Comparison of ENCODE assay signal across 14 cellular contexts in genomic region chr1:195939844-195940243, GRCh38.
DNase-seq lines count a peak whose midpoint lies in the region; ATAC-seq, FAIRE-seq and TF ChIP-seq lines count a peak whose summit lies in the region.
"Had no signal": no experiment of that assay in that cellular context is flagged by ENCODE, and none has a peak within 500 bp of the region (broad histone marks: within the 10 kb centered on the region; RNA-seq: fewer than 3 reads in every experiment).

No MANE protein-coding gene starts in this region.

- H3K36me3 ChIP-seq in left ventricle myocardium inferior (no peaks in the 10 kb centered on the region), H1 (ENCODE audit: control insufficient read depth in 2 of 4, insufficient read depth in 4 of 4, low read length in 3 of 4) (no peaks in the 10 kb centered on the region), transverse colon (no peaks in the 10 kb centered on the region)
- H3K36me3 ChIP-seq in CD4-positive, alpha-beta memory T cell (ENCODE audit: insufficient read depth, low read length): no peaks in the 10 kb centered on the region

- H3K4me1 ChIP-seq in left ventricle myocardium inferior (no peaks in the 10 kb centered on the region), H1 (replicated peaks in 1 of 4; ENCODE audit: control insufficient read depth in 3 of 4, insufficient read depth in 4 of 4, low read length in 3 of 4) (peaks cover 0 to 2% (median 0%) of the 10 kb centered on the region in 4 experiments; a peak in 1 of 7 replicates), transverse colon (no peaks in the 10 kb centered on the region)
- no peaks in the 10 kb centered on the region for H3K4me1 ChIP-seq in CD4-positive, alpha-beta memory T cell (ENCODE audit: insufficient read depth, low read length)

- WGBS in H1 (ENCODE audit: extremely low coverage in 1 of 2, insufficient coverage in 1 of 2, insufficient read length in 1 of 2, insufficient replicate concordance in 2 of 2, low coverage in 1 of 2, low lambda C conversion rate in 2 of 2, missing lambda C conversion rate in 1 of 2), 2 experiments: 67% methylated on average over 3 of the region's 3 CpGs; no CpG with 5 or more reads in 1 of the 2 experiments
- 56 to 57% methylated on average over 3 of the region's 3 CpGs for WGBS in transverse colon (ENCODE audit: low coverage in 1 of 2), 2 donors

- no peak overlapping the region for H2AK5ac ChIP-seq in H1 (ENCODE audit: low read depth, low read length)

- H3K9me3 ChIP-seq in left ventricle myocardium inferior (replicated peaks) (no peaks in the 10 kb centered on the region), H1 (ENCODE audit: insufficient read depth in 2 of 2, low read depth in 1 of 2, low read length in 1 of 2) (no peaks in the 10 kb centered on the region; a peak in 1 of 4 replicates), transverse colon (no peaks in the 10 kb centered on the region)
- H3K9me3 ChIP-seq in CD4-positive, alpha-beta memory T cell (ENCODE audit: control insufficient read depth in 1 of 2, low read length in 2 of 2): no peaks in the 10 kb centered on the region

- no peak overlapping the region for H3K23ac ChIP-seq in H1 (ENCODE audit: insufficient read length)

- H3K18ac ChIP-seq in H1 (ENCODE audit: extremely low read depth, low read length): no peak overlapping the region

- peaks cover 2% of the 10 kb centered on the region for H3K4me1 Mint-ChIP-seq in type B pancreatic cell (ENCODE audit: unreplicated experiment)
- no peaks in the 10 kb centered on the region for H3K4me1 Mint-ChIP-seq in activated CD4-positive, alpha-beta memory T cell treated with anti-CD3 and anti-CD28 coated beads for 36 hours (ENCODE audit: low read depth)
- no peaks in the 10 kb centered on the region for H3K4me1 Mint-ChIP-seq in CD4-positive, alpha-beta memory T cell
- H3K4me1 Mint-ChIP-seq: activated T-helper 17 cell treated with anti-CD3 and anti-CD28 coated beads, Interleukin-2, amount 50 U/mL, for 72 hours; naive thymus-derived CD8-positive, alpha-beta T cell had no signal

- TF ChIP-seq CTCF in left ventricle myocardium inferior (IDR thresholded peaks at IDR 0.05; ENCODE audit: borderline replicate concordance): peak; percentile 44
- TF ChIP-seq CTCF in H1 (IDR thresholded peaks at IDR 0.05; ENCODE audit: control extremely low read depth in 1 of 3, insufficient read depth in 1 of 3, low read depth in 1 of 3, low read length in 3 of 3): peak in 2 of 3 experiments; percentile 36 to 65; a peak in 3 of 4 replicates
- TF ChIP-seq CTCF in type B pancreatic cell (conservative IDR thresholded peaks at IDR 0.05): peak; percentile 44
- no peak for TF ChIP-seq CTCF in transverse colon (IDR thresholded peaks at IDR 0.05)

- no peak overlapping the region for H3K14ac ChIP-seq in H1 (ENCODE audit: insufficient read length)

- no peak overlapping the region for H3K56ac ChIP-seq in H1 (replicated peaks; ENCODE audit: insufficient read length, low read depth, low read length)

- no peaks in the 10 kb centered on the region for H3K9me3 Mint-ChIP-seq in type B pancreatic cell
- peaks cover 2% of the 10 kb centered on the region for H3K9me3 Mint-ChIP-seq in activated CD4-positive, alpha-beta memory T cell treated with anti-CD3 and anti-CD28 coated beads for 36 hours
- peaks cover 0 to 3% (median 0%) of the 10 kb centered on the region in 8 donors for H3K9me3 Mint-ChIP-seq in CD4-positive, alpha-beta memory T cell
- H3K9me3 Mint-ChIP-seq: activated T-helper 17 cell treated with anti-CD3 and anti-CD28 coated beads, Interleukin-2, amount 50 U/mL, for 72 hours had no signal

- FAIRE-seq in H1 (lab: Jason Lieb, UNC): no peak
- FAIRE-seq: GM12892 had no signal

- H3K27ac ChIP-seq in left ventricle myocardium inferior (replicated peaks): no peak overlapping the region
- no peak overlapping the region for H3K27ac ChIP-seq in H1 (ENCODE audit: low read depth, low read length)
- H3K27ac ChIP-seq in transverse colon: no peak overlapping the region
- H3K27ac ChIP-seq in CD4-positive, alpha-beta memory T cell (ENCODE audit: low read depth, low read length): no peak overlapping the region

- H2BK5ac ChIP-seq in H1 (ENCODE audit: low read depth, low read length): no peak overlapping the region

- no peak overlapping the region for H2BK15ac ChIP-seq in H1 (ENCODE audit: low read length)

- no peak overlapping the region for H3K27ac Mint-ChIP-seq in type B pancreatic cell
- no peak overlapping the region for H3K27ac Mint-ChIP-seq in activated CD4-positive, alpha-beta memory T cell treated with anti-CD3 and anti-CD28 coated beads for 36 hours
- peak overlapping the region in 1 of 7 donors; percentile 15 for H3K27ac Mint-ChIP-seq in CD4-positive, alpha-beta memory T cell
- H3K27ac Mint-ChIP-seq: activated T-helper 17 cell treated with anti-CD3 and anti-CD28 coated beads, Interleukin-2, amount 50 U/mL, for 72 hours; naive thymus-derived CD8-positive, alpha-beta T cell had no signal

- no peak overlapping the region for H3K9ac ChIP-seq in H1 (replicated peaks in 1 of 4; ENCODE audit: extremely low read depth in 1 of 4, low read depth in 3 of 4, low read length in 3 of 4)

- no peaks in the 10 kb centered on the region for H3K79me2 ChIP-seq in H1 (ENCODE audit: control insufficient read depth in 1 of 2, insufficient read depth in 2 of 2, low read length in 2 of 2)

- TF ChIP-seq EP300 in H1 (IDR thresholded peaks at IDR 0.05; ENCODE audit: borderline replicate concordance in 1 of 2, low read depth in 2 of 2, low read length in 2 of 2) (no peak), transverse colon (IDR thresholded peaks at IDR 0.05; ENCODE audit: low read depth) (no peak)

- H2AFZ ChIP-seq in H1 (ENCODE audit: low read length): peak overlapping the region; percentile 98

- ATAC-seq in left cardiac atrium: no peak
- ATAC-seq: activated T-helper 17 cell treated with anti-CD3 and anti-CD28 coated beads, Interleukin-2, amount 50 U/mL, for 72 hours; naive thymus-derived CD8-positive, alpha-beta T cell had no signal

- H3K4me3 Mint-ChIP-seq in type B pancreatic cell: no peak overlapping the region
- no peak overlapping the region for H3K4me3 Mint-ChIP-seq in activated CD4-positive, alpha-beta memory T cell treated with anti-CD3 and anti-CD28 coated beads for 36 hours
- no peak overlapping the region for H3K4me3 Mint-ChIP-seq in CD4-positive, alpha-beta memory T cell
- H3K4me3 Mint-ChIP-seq: activated T-helper 17 cell treated with anti-CD3 and anti-CD28 coated beads, Interleukin-2, amount 50 U/mL, for 72 hours; naive thymus-derived CD8-positive, alpha-beta T cell had no signal

- POLR2A ChIA-PET in H1 (lab: Charles Lee; ENCODE audit: partially characterized antibody): interaction anchor here (0.6 kb wide), 1 partner anchor 208 kb away, joined by 3 read pairs; no protein-coding TSS in a partner anchor
- POLR2A ChIA-PET in activated CD4-positive, alpha-beta memory T cell treated with anti-CD3 and anti-CD28 coated beads for 36 hours (lab: Charles Lee): no interaction called here
- POLR2A ChIA-PET in CD4-positive, alpha-beta memory T cell (lab: Charles Lee; ENCODE audit: partially characterized antibody): no interaction called here

- H4K20me1 ChIP-seq in H1 (replicated peaks in 1 of 2; ENCODE audit: control insufficient read depth in 1 of 2, insufficient read depth in 2 of 2, low read length in 2 of 2): no peaks in the 10 kb centered on the region

- H3K4me2 ChIP-seq in H1 (ENCODE audit: insufficient read depth in 1 of 2, low read depth in 2 of 2, low read length in 2 of 2): no peak overlapping the region

- no peak overlapping the region for H2BK120ac ChIP-seq in H1 (replicated peaks; ENCODE audit: low read depth, low read length)

- no peak overlapping the region for H4K91ac ChIP-seq in H1 (replicated peaks; ENCODE audit: insufficient read length, low read length)

- H3K23me2 ChIP-seq in H1 (ENCODE audit: low read depth, low read length): no peaks in the 10 kb centered on the region

- H3K36me3 Mint-ChIP-seq in type B pancreatic cell: no peaks in the 10 kb centered on the region
- H3K36me3 Mint-ChIP-seq in activated CD4-positive, alpha-beta memory T cell treated with anti-CD3 and anti-CD28 coated beads for 36 hours: no peaks in the 10 kb centered on the region
- no peaks in the 10 kb centered on the region for H3K36me3 Mint-ChIP-seq in CD4-positive, alpha-beta memory T cell
- H3K36me3 Mint-ChIP-seq: naive thymus-derived CD8-positive, alpha-beta T cell had no signal

- TF ChIP-seq RAD21 in H1 (IDR thresholded peaks at IDR 0.05 in 1 of 2, conservative IDR thresholded peaks at IDR 0.05 in 1 of 2; ENCODE audit: low read depth in 2 of 2, low read length in 2 of 2): peak; percentile 84

- in situ Hi-C loops in transverse colon (cut with MboI; ENCODE audit: low pct_ligation_motif_present in 1 of 4, low pct_unique_long_range_greater_than_20kb in 1 of 4, low sequenced_read_pairs in 3 of 4): no loop called here

- H2BK20ac ChIP-seq in H1 (ENCODE audit: low read length): no peak overlapping the region

- H2BK12ac ChIP-seq in H1 (ENCODE audit: low read depth, low read length): no peak overlapping the region

- H3K4me3 ChIP-seq in left ventricle myocardium inferior: no peak overlapping the region
- H3K4me3 ChIP-seq in H1 (ENCODE audit: extremely low read depth in 1 of 4, insufficient read depth in 2 of 4, low read depth in 3 of 4, low read length in 4 of 4): no peak overlapping the region
- H3K4me3 ChIP-seq in transverse colon: no peak overlapping the region
- no peak overlapping the region for H3K4me3 ChIP-seq in CD4-positive, alpha-beta memory T cell (ENCODE audit: low read length in 2 of 2)

- H4K8ac ChIP-seq in H1 (ENCODE audit: extremely low read depth, insufficient read depth, low read length): no peak overlapping the region

- H3K27me3 Mint-ChIP-seq in type B pancreatic cell: no peaks in the 10 kb centered on the region
- no peaks in the 10 kb centered on the region for H3K27me3 Mint-ChIP-seq in activated CD4-positive, alpha-beta memory T cell treated with anti-CD3 and anti-CD28 coated beads for 36 hours
- H3K27me3 Mint-ChIP-seq in CD4-positive, alpha-beta memory T cell: no peaks in the 10 kb centered on the region
- H3K27me3 Mint-ChIP-seq: activated T-helper 17 cell treated with anti-CD3 and anti-CD28 coated beads, Interleukin-2, amount 50 U/mL, for 72 hours; naive thymus-derived CD8-positive, alpha-beta T cell had no signal

- DNase-seq in left ventricle myocardium inferior: no peak
- DNase-seq in left cardiac atrium: no peak
- DNase-seq in NCI-H226: peak; percentile 2
- peak in 1 of 2 experiments; percentile 10 for DNase-seq in H1 (ENCODE audit: low read depth in 1 of 2, low spot score in 2 of 2)
- DNase-seq in type B pancreatic cell (ENCODE audit: extremely low spot score, unreplicated experiment): no peak
- DNase-seq in activated CD4-positive, alpha-beta memory T cell treated with anti-CD3 and anti-CD28 coated beads for 36 hours: no peak
- DNase-seq in transverse colon: no peak
- no peak for DNase-seq in CD4-positive, alpha-beta memory T cell
- DNase-seq: C1 segment of cervical spinal cord; cortex of kidney; hippocampal formation; naive thymus-derived CD8-positive, alpha-beta T cell had no signal

- no peak overlapping the region for H3K4ac ChIP-seq in H1 (replicated peaks; ENCODE audit: insufficient read length, low read depth, low read length)

- no peaks in the 10 kb centered on the region for H3K79me1 ChIP-seq in H1 (ENCODE audit: low read depth, low read length)

- H3K27me3 ChIP-seq in left ventricle myocardium inferior (ENCODE audit: low read depth) (no peaks in the 10 kb centered on the region), H1 (replicated peaks in 1 of 4; ENCODE audit: control insufficient read depth in 3 of 4, extremely low read depth in 1 of 4, insufficient read depth in 3 of 4, low read length in 3 of 4) (no peaks in the 10 kb centered on the region), transverse colon (no peaks in the 10 kb centered on the region)
- no peaks in the 10 kb centered on the region for H3K27me3 ChIP-seq in CD4-positive, alpha-beta memory T cell (ENCODE audit: insufficient read depth, low read length)

- intact Hi-C loops in left ventricle myocardium inferior (cut with micrococcal nuclease): no loop called here
- intact Hi-C loops in left cardiac atrium (cut with DNase I): loop anchor here in 1 of 2 donors (5.0 kb wide), 1 partner anchor 367 kb away; no protein-coding TSS in a partner anchor
- intact Hi-C loops in activated CD4-positive, alpha-beta memory T cell treated with anti-CD3 and anti-CD28 coated beads for 36 hours (cut with micrococcal nuclease): no loop called here
- intact Hi-C loops in transverse colon (cut with DNase I; ENCODE audit: low total_unique reads): no loop called here
- intact Hi-C loops in CD4-positive, alpha-beta memory T cell (cut with micrococcal nuclease): no loop called here

- CTCF ChIA-PET in H1 (lab: Charles Lee; ENCODE audit: partially characterized antibody): interaction anchor here (0.6 to 2.3 kb wide), 18 partner anchors 10 to 723 kb away, joined by 3 to 14 read pairs (median 4); no protein-coding TSS in a partner anchor
- CTCF ChIA-PET in activated CD4-positive, alpha-beta memory T cell treated with anti-CD3 and anti-CD28 coated beads for 36 hours (lab: Charles Lee): interaction anchor here (0.6 kb wide), 2 partner anchors 26 to 137 kb away, joined by 3 read pairs; no protein-coding TSS in a partner anchor
- CTCF ChIA-PET in CD4-positive, alpha-beta memory T cell (lab: Charles Lee; ENCODE audit: partially characterized antibody): no interaction called here

- no peak overlapping the region for H4K5ac ChIP-seq in H1 (ENCODE audit: insufficient read length, low read depth, low read length)

- TF ChIP-seq POLR2A in H1 (IDR thresholded peaks at IDR 0.05; ENCODE audit: control extremely low read depth in 1 of 2, low read depth in 2 of 2, low read length in 2 of 2) (no peak), transverse colon (IDR thresholded peaks at IDR 0.05) (no peak)

Comparison
In these comparisons a context has a peak if more than half of its experiments do, and no peak if none do; other contexts are left out.
1. CTCF ChIP-seq: peak in left ventricle myocardium inferior (single experiment), H1 (2 of 3) and type B pancreatic cell (single experiment); none in transverse colon (0 of 5).